In genomic region chr19:57599761-57600383, GRCh38 we compare ENCODE assay signal across 8 cellular contexts. TPM values are rescaled to one million over a fixed set of nuclear protein-coding genes. Genes with fewer than 3 reads are reported as not detected.
A peak's percentile ranks its signal among the peaks of the same experiment; 100 is the strongest.
DNase-seq lines count a peak whose midpoint lies in the region; ATAC-seq, FAIRE-seq and TF ChIP-seq lines count a peak whose summit lies in the region.

Gene ZNF530, plus strand, starts transcription at chr19:57599885. Its CDS starts 4,461 bp downstream, at chr19:57604346.

- no peaks in the 10 kb centered on the region for H3K27me3 ChIP-seq in hepatocyte
- no peaks in the 10 kb centered on the region for H3K27me3 ChIP-seq in rectal smooth muscle tissue (ENCODE audit: control insufficient read depth, insufficient read depth, low read length)

- H3K9me3 ChIP-seq in hepatocyte (ENCODE audit: low read depth), result peaks cover 3% of the 10 kb centered on the region

- 1% methylated on average over 53 of the region's 53 CpGs for WGBS in hepatocyte (ENCODE audit: low lambda C conversion rate, missing lambda C conversion rate)

- peak; percentile 85 for DNase-seq in GM12892 (ENCODE audit: insufficient read length)
- DNase-seq in NCI-H1694 (lab: John Stamatoyannopoulos, UW), result peak; percentile 85
- peak; percentile 55 for DNase-seq in T-helper 22 cell (ENCODE audit: low read depth)
- DNase-seq in astrocyte of the cerebellum (ENCODE audit: low read depth), result peak; percentile 79
- peak; percentile 96 for DNase-seq in hepatocyte (ENCODE audit: low spot score)
- no peak for DNase-seq in cortex of kidney (lab: John Stamatoyannopoulos, UW)

- peak within 1 kb of the TSS; percentile 95 for H3K4me2 ChIP-seq in hepatocyte

- ATAC-seq in HG02852 (IDR thresholded peaks at IDR 0.05; ENCODE audit: unreplicated experiment), result peak; percentile 91

- H3K36me3 ChIP-seq in hepatocyte (replicated peaks; ENCODE audit: insufficient read depth, low read depth), result no peaks in the 10 kb centered on the region
- peaks cover 12% of the 10 kb centered on the region for H3K36me3 ChIP-seq in rectal smooth muscle tissue (ENCODE audit: control insufficient read depth, insufficient read depth, low read length)

- in situ Hi-C loops in astrocyte of the cerebellum (cut with HindIII; ENCODE audit: low sequenced_read_pairs), result no loop called here

- peak within 1 kb of the TSS; percentile 91 for H2AFZ ChIP-seq in hepatocyte

- H3K4me3 ChIP-seq in astrocyte of the cerebellum (ENCODE audit: low read depth, low read length), result peak within 1 kb of the TSS; percentile 84
- peak within 1 kb of the TSS; percentile 73 for H3K4me3 ChIP-seq in hepatocyte
- H3K4me3 ChIP-seq in rectal smooth muscle tissue (ENCODE audit: low read length), result peak within 1 kb of the TSS; percentile 86

- FAIRE-seq in GM12892 (lab: Jason Lieb, UNC), result peak; percentile 98

- H3K9me2 ChIP-seq in hepatocyte (replicated peaks; ENCODE audit: insufficient read depth), result no peaks in the 10 kb centered on the region

- H3K79me2 ChIP-seq in hepatocyte, result peaks cover 8% of the 10 kb centered on the region

- H3K27ac ChIP-seq in hepatocyte (no peak within 1 kb of the TSS), rectal smooth muscle tissue (ENCODE audit: low read depth, low read length) (no peak within 1 kb of the TSS)

- TF ChIP-seq CTCF in astrocyte of the cerebellum (IDR thresholded peaks at IDR 0.05; ENCODE audit: low read depth, low read length, missing control alignments), result no peak
- TF ChIP-seq CTCF in hepatocyte (IDR thresholded peaks at IDR 0.05; ENCODE audit: poor library complexity), result no peak

- no peak within 1 kb of the TSS for H3K9ac ChIP-seq in rectal smooth muscle tissue (ENCODE audit: low read length)

- H3K4me1 ChIP-seq in hepatocyte (ENCODE audit: insufficient read depth) (no peaks in the 10 kb centered on the region), rectal smooth muscle tissue (ENCODE audit: control insufficient read depth, insufficient read depth, low read length) (peaks cover 7% of the 10 kb centered on the region)

- H4K20me1 ChIP-seq in hepatocyte (ENCODE audit: insufficient read depth, poor library complexity, severe bottlenecking), result no peaks in the 10 kb centered on the region

- TF ChIP-seq POLR2A in GM12892 (IDR thresholded peaks at IDR 0.05; ENCODE audit: low read depth, low read length), result peak; percentile 58; the same call in 1 of the 2 replicates

RNA-seq across cellular contexts. Expression of gene ZNF530, which starts in this region (rescaled TPM):
- polyA plus RNA-seq in GM12892 (2012; ENCODE audit: missing spikeins), result 4.0 TPM
- 1.3 and 1.8 TPM in 2 replicates for total RNA-seq in hepatocyte
- polyA plus RNA-seq in hepatocyte, result 1.3 and 2.8 TPM in 2 replicates
